ENCODE assay signal across 8 cellular contexts in the genomic region with DNA sequence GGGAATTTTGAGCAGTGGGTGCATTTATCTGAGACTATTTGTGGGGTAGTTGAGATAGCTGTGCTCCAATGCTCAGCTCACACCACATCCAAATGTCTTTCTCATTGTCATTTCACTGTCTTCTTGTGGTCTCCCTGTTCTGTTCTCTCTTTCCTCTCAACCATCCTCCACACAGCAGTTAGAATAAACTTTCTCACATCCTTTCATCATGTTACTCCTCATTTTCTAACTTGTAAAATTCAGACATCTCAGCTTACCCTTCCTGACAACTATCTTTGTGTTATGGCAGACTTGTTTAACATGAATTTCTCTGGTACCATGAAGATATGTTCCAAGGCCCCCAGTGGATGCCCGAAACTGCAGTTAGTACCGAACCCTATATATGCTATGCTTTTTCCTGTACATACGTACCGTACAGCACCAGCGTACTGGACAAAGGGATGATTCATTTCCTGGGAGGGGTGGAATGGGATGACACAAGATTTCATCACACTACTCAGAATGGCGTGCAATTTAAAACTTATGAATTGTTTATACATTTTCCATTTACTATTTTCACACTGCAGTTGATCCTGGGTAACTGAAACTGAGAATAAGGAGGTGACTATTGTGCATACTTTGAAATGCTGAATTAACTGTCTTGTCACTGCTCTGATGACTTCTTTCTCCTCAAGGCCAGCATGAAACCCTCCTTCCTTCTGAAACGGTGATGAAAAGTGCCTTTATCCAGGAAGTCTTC.
DNase-seq lines count a peak whose midpoint lies in the region; ATAC-seq, FAIRE-seq and TF ChIP-seq lines count a peak whose summit lies in the region.

No MANE protein-coding gene starts in this region.

- TF ChIP-seq RAD21 in GM12878 (IDR thresholded peaks at IDR 0.05; ENCODE audit: insufficient read depth, low read depth, low read length), result no peak

- no peak for TF ChIP-seq EP300 in GM12878 (IDR thresholded peaks at IDR 0.05; ENCODE audit: borderline replicate concordance in 1 of 2, control insufficient read depth in 1 of 2, low read depth in 2 of 2, low read length in 2 of 2)

- RAD21 ChIA-PET in GM12878 (lab: Charles Lee; ENCODE audit: unreplicated experiment), result interaction anchor here (0.8 kb wide), 1 partner anchor 163 kb away, joined by 3 read pairs; no protein-coding TSS in a partner anchor

- no peak for TF ChIP-seq POLR2A in GM12878 (IDR thresholded peaks at IDR 0.05; ENCODE audit: low read depth, low read length)

- peak; percentile 64 for DNase-seq in SIG-M5 (lab: John Stamatoyannopoulos, UW)
- DNase-seq in GM12878 (ENCODE audit: low read depth, low spot score), result no peak
- peak; percentile 30 to 43 for DNase-seq in stimulated activated CD4-positive, alpha-beta T cell treated with anti-CD3 and anti-CD28 coated beads, Interleukin-15, amount 100 ng/mL, for 48 hours (ENCODE audit: low read depth in 2 of 2)
- no peak for DNase-seq in NCI-H1694 (lab: John Stamatoyannopoulos, UW)
- no peak for DNase-seq in ACHN

- intact Hi-C loops in GM12878 (cut with micrococcal nuclease; ENCODE audit: unreplicated experiment), result no loop called here

- POLR2A ChIA-PET in HEK293 (lab: Yijun Ruan, JAX), result interaction anchor here (0.7 kb wide), 1 partner anchor 15 kb away, joined by 3 read pairs; no protein-coding TSS in a partner anchor
- POLR2A ChIA-PET in GM12878 (lab: Charles Lee), result no interaction called here

- SMC1A ChIA-PET in GM12878 (lab: Charles Lee; ENCODE audit: uncharacterized antibody, unreplicated experiment), result interaction anchor here (0.6 to 1.5 kb wide), 3 partner anchors 23 to 148 kb away, joined by 3 to 5 read pairs (median 4); no protein-coding TSS in a partner anchor

- peaks cover 5% of the 10 kb centered on the region; the same call in 1 of the 2 replicates for H3K4me1 ChIP-seq in HEK293 (ENCODE audit: control insufficient read depth, insufficient read depth, low read length)
- peaks cover 13% of the 10 kb centered on the region for H3K4me1 ChIP-seq in GM12878 (ENCODE audit: control insufficient read depth, insufficient read depth, low read length)

- H3K4me3 ChIP-seq in HEK293 (ENCODE audit: low read depth, low read length) (no peak overlapping the region), GM12878 (no peak overlapping the region)

- no peak for TF ChIP-seq CTCF in HEK293 (tag by site-specific recombination; IDR thresholded peaks at IDR 0.05)
- TF ChIP-seq CTCF in GM12878 (IDR thresholded peaks at IDR 0.05 in 2 of 3, conservative IDR thresholded peaks at IDR 0.05 in 1 of 3; ENCODE audit: control insufficient read depth in 2 of 3, extremely low read depth in 1 of 3, insufficient read depth in 1 of 3, low read depth in 3 of 3, low read length in 3 of 3), result no peak

- H3K27ac ChIP-seq in HEK293 (ENCODE audit: extremely low read depth, low read depth, low read length) (no peak overlapping the region), GM12878 (ENCODE audit: control insufficient read depth, insufficient read depth) (peak overlapping the region; percentile 27)

- H3K9ac ChIP-seq in GM12878 (ENCODE audit: control insufficient read depth, insufficient read depth, low read length), result no peak overlapping the region

- CTCF ChIA-PET in HEK293 (lab: Yijun Ruan, JAX), result interaction anchor here (0.6 kb wide), 1 partner anchor 433 kb away, joined by 4 read pairs; no protein-coding TSS in a partner anchor
- CTCF ChIA-PET in GM12878 (lab: Yijun Ruan, JAX), result interaction anchor here (0.7 to 1.9 kb wide), 4 partner anchors 9 to 1081 kb away, joined by 3 to 4 read pairs (median 3); no protein-coding TSS in a partner anchor

- 81% methylated on average over 7 of the region's 7 CpGs for WGBS in GM12878 (ENCODE audit: insufficient coverage, insufficient replicate concordance, low lambda C conversion rate, missing lambda C conversion rate)

- H3K27me3 ChIP-seq in GM12878 (replicated peaks in 1 of 2; ENCODE audit: control insufficient read depth in 2 of 2, insufficient read depth in 2 of 2, low read length in 1 of 2), result no peaks in the 10 kb centered on the region

- H3K4me2 ChIP-seq in GM12878 (ENCODE audit: control insufficient read depth, insufficient read depth), result peak overlapping the region; percentile 45

- no peak for FAIRE-seq in GM12878 (lab: Jason Lieb, UNC)

- H2AFZ ChIP-seq in GM12878 (ENCODE audit: control insufficient read depth, low read depth, low read length), result no peak overlapping the region

- BruUV-seq in GM12878 (replicated peaks; lab: Mats Ljungman, UMichigan), result no TSS peak

- in situ Hi-C loops in GM12878 (cut with MboI) (no loop called here), ACHN (cut with HindIII; ENCODE audit: low pct_ligation_motif_present, low pct_unique_long_range_greater_than_20kb, low sequenced_read_pairs) (no loop called here)

- H3K36me3 ChIP-seq in HEK293 (ENCODE audit: control insufficient read depth in 2 of 2, insufficient read depth in 1 of 2, low read length in 2 of 2) (no peaks in the 10 kb centered on the region), GM12878 (ENCODE audit: control insufficient read depth in 2 of 2, insufficient read depth in 2 of 2, low read length in 1 of 2) (no peaks in the 10 kb centered on the region; a peak in 1 of 4 replicates)

- no peaks in the 10 kb centered on the region for H3K9me3 ChIP-seq in HEK293 (ENCODE audit: control insufficient read depth, insufficient read depth, low read depth, low read length)
- no peaks in the 10 kb centered on the region; the same call in 1 of the 3 replicates for H3K9me3 ChIP-seq in GM12878 (replicated peaks; ENCODE audit: control insufficient read depth, insufficient read depth, low read length)

- ATAC-seq in GM12878 (peak; percentile 65), GM18861 (IDR thresholded peaks at IDR 0.05; ENCODE audit: unreplicated experiment) (no peak), GM21381 (IDR thresholded peaks at IDR 0.05; ENCODE audit: unreplicated experiment) (no peak)

- no peaks in the 10 kb centered on the region for H3K79me2 ChIP-seq in GM12878 (ENCODE audit: control insufficient read depth, insufficient read depth, low read length)

- H4K20me1 ChIP-seq in GM12878 (ENCODE audit: control insufficient read depth, insufficient read depth), result no peaks in the 10 kb centered on the region

TF ChIP-seq in GM12878, 131 proteins besides CTCF, POLR2A, EP300 and RAD21 (continues in another document):
- TF ChIP-seq JUNB (IDR thresholded peaks at IDR 0.05), result peak; percentile 33
- peak; percentile 53; the same call in 1 of the 2 replicates for TF ChIP-seq EED (IDR thresholded peaks at IDR 0.05; ENCODE audit: low read depth)
- TF ChIP-seq TARDBP (IDR thresholded peaks at IDR 0.05; ENCODE audit: borderline replicate concordance), result no peak
- TF ChIP-seq IKZF2 (IDR thresholded peaks at IDR 0.05), result 0 out of 4 replicates have a peak, but pooled peaks of 1 of the 2 experiments have one; percentile 11
- no peak for TF ChIP-seq SREBF1 (IDR thresholded peaks at IDR 0.05; ENCODE audit: low read length)
- peak; percentile 49; the same call in 1 of the 2 replicates for TF ChIP-seq FOXM1 (IDR thresholded peaks at IDR 0.05; ENCODE audit: low read depth, low read length)
- peak; percentile 67 for TF ChIP-seq RUNX3 (IDR thresholded peaks at IDR 0.05; ENCODE audit: low read length)
- TF ChIP-seq CBFB (IDR thresholded peaks at IDR 0.05; ENCODE audit: low read depth), result 0 out of 2 replicates have a peak, but pooled peaks have one; percentile 18
- TF ChIP-seq BCL3 (IDR thresholded peaks at IDR 0.05; ENCODE audit: borderline replicate concordance, insufficient read depth, low read depth, low read length, poor library complexity, severe bottlenecking), result no peak
- no peak for TF ChIP-seq IRF4 (IDR thresholded peaks at IDR 0.05; ENCODE audit: low read depth, low read length)
- TF ChIP-seq CREB1 (IDR thresholded peaks at IDR 0.05; ENCODE audit: low read depth), result peak; percentile 85; the same call in 1 of the 2 replicates
- TF ChIP-seq, protein P1, sequence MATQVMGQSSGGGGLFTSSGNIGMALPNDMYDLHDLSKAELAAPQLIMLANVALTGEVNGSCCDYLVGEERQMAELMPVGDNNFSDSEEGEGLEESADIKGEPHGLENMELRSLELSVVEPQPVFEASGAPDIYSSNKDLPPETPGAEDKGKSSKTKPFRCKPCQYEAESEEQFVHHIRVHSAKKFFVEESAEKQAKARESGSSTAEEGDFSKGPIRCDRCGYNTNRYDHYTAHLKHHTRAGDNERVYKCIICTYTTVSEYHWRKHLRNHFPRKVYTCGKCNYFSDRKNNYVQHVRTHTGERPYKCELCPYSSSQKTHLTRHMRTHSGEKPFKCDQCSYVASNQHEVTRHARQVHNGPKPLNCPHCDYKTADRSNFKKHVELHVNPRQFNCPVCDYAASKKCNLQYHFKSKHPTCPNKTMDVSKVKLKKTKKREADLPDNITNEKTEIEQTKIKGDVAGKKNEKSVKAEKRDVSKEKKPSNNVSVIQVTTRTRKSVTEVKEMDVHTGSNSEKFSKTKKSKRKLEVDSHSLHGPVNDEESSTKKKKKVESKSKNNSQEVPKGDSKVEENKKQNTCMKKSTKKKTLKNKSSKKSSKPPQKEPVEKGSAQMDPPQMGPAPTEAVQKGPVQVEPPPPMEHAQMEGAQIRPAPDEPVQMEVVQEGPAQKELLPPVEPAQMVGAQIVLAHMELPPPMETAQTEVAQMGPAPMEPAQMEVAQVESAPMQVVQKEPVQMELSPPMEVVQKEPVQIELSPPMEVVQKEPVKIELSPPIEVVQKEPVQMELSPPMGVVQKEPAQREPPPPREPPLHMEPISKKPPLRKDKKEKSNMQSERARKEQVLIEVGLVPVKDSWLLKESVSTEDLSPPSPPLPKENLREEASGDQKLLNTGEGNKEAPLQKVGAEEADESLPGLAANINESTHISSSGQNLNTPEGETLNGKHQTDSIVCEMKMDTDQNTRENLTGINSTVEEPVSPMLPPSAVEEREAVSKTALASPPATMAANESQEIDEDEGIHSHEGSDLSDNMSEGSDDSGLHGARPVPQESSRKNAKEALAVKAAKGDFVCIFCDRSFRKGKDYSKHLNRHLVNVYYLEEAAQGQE (IDR thresholded peaks at IDR 0.05; ENCODE audit: low read depth, low read length), result no peak

Comparison
In these comparisons a context has a peak if more than half of its experiments do, and no peak if none do; other contexts are left out.
1. DNase-seq: peak in SIG-M5 (single experiment) and stimulated activated CD4-positive, alpha-beta T cell treated with anti-CD3 and anti-CD28 coated beads, Interleukin-15, amount 100 ng/mL, for 48 hours (2 of 2); none in GM12878 (single experiment), NCI-H1694 (single experiment) and ACHN (single experiment).